6 cellular contexts compared by ENCODE assay signal in the genomic region with DNA sequence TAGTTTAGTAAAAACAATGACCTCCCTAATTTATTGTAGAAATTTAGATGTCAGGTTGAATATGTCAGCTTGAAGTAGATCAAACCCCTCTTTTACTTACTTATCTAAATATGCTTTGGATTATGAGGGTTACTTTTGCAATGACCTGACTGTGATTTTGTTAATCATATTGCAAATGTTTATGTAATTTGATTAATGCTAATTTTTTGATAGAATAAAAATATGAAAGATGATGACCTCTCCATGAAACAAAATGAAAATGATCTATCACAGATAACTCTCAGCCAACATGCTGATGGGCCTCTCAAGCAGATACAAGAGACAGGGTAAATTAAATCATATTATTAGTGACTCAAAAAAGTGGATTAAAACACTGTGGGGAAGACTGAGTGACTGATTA.
"Had no signal": no experiment of that assay in that cellular context is flagged by ENCODE, and none has a peak within 500 bp of the region (broad histone marks: within the 10 kb centered on the region; RNA-seq: fewer than 3 reads in every experiment).

No MANE protein-coding gene starts in this region.

- H3K27ac ChIP-seq: HL-60 had no signal

- FAIRE-seq: HepG2, HTR-8/SVneo, K562 had no signal

- DNase-seq: IMR-90, KBM-7 had no signal

- H3K4me3 ChIP-seq: K562 had no signal

- ATAC-seq: HepG2, K562 had no signal
